8 cellular contexts compared by ENCODE assay signal in the genomic region with DNA sequence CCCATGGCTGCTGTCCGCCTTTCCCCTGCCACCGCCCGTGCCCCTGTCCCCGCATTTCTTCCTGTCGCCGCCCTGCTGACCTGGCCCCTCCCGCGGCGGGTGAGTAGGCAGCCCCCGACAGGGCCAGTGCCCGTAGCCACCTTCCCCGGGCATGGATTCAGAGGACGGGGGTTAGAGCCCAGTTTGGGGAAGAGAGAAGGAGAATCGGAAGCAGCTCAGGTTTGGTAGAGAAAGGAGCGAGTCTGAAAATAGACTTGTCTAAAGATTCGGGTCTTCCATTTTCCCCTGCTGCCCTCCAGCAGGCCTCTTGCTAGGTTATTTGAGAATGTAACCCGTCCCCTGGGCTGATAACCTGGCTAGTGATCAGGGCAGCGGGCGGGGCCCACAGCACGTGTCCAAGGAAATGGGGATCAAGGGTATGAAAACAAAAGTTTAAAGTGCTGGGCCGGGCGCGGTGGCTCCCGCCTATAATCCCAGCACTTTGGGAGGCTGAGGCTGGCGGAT. TPM values are rescaled to one million over a fixed set of nuclear protein-coding genes. Genes with fewer than 3 reads are reported as not detected.
A peak's percentile ranks its signal among the peaks of the same experiment; 100 is the strongest.
DNase-seq lines count a peak whose midpoint lies in the region; ATAC-seq and TF ChIP-seq lines count a peak whose summit lies in the region.

No MANE protein-coding gene starts in this region.

- H3K36me3 Mint-ChIP-seq in T-helper 1 cell treated with Interleukin-12 subunit alpha and Interleukin-12 subunit beta and Interleukin-4 antibody, amounts not matched to agents 30 μg/mL and 1 μg/mL, for 36 hours (ENCODE audit: low read depth) = no peaks in the 10 kb centered on the region

- TF ChIP-seq CTCF in OCI-LY1 (IDR thresholded peaks at IDR 0.05; ENCODE audit: low read length) = no peak
- TF ChIP-seq CTCF in esophagus squamous epithelium (IDR thresholded peaks at IDR 0.05) = no peak
- no peak for TF ChIP-seq CTCF in smooth muscle cell (IDR thresholded peaks at IDR 0.05; ENCODE audit: borderline replicate concordance, insufficient read depth, poor library complexity, severe bottlenecking)

- H3K27ac ChIP-seq in OCI-LY1 (ENCODE audit: low read depth, low read length, poor library complexity, severe bottlenecking) (no peak overlapping the region), esophagus squamous epithelium (peak overlapping the region in 1 of 4 donors; percentile 11), smooth muscle cell (ENCODE audit: low read depth) (no peak overlapping the region)

- 9 to 16% methylated on average over 4 to 11 of the region's 25 CpGs for WGBS in esophagus squamous epithelium, 2 donors
- WGBS in smooth muscle cell (ENCODE audit: low lambda C conversion rate) = 4% methylated on average over 22 of the region's 25 CpGs

- peaks cover 4% of the 10 kb centered on the region for H3K4me1 ChIP-seq in OCI-LY1 (ENCODE audit: insufficient read depth, low read length, severe bottlenecking)
- peaks cover 0 to 33% (median 10%) of the 10 kb centered on the region in 3 donors for H3K4me1 ChIP-seq in esophagus squamous epithelium
- H3K4me1 ChIP-seq in smooth muscle cell (ENCODE audit: low read depth) = peaks cover 23% of the 10 kb centered on the region

- H3K4me2 ChIP-seq in OCI-LY1 (ENCODE audit: low read length) = peak overlapping the region; percentile 65
- H3K4me2 ChIP-seq in smooth muscle cell = peak overlapping the region; percentile 78

- peaks cover 24% of the 10 kb centered on the region for H3K4me1 Mint-ChIP-seq in T-helper 1 cell treated with Interleukin-12 subunit alpha and Interleukin-12 subunit beta and Interleukin-4 antibody, amounts not matched to agents 30 μg/mL and 1 μg/mL, for 36 hours (ENCODE audit: low read depth)

- no peaks in the 10 kb centered on the region for H3K9me3 ChIP-seq in OCI-LY1 (ENCODE audit: low read length)
- H3K9me3 ChIP-seq in esophagus squamous epithelium = no peaks in the 10 kb centered on the region
- no peaks in the 10 kb centered on the region for H3K9me3 ChIP-seq in smooth muscle cell (replicated peaks; ENCODE audit: low read depth)

- H3K36me3 ChIP-seq in OCI-LY1 (ENCODE audit: insufficient read depth, low read length) = no peaks in the 10 kb centered on the region
- H3K36me3 ChIP-seq in esophagus squamous epithelium = no peaks in the 10 kb centered on the region
- H3K36me3 ChIP-seq in smooth muscle cell (ENCODE audit: low read depth) = no peaks in the 10 kb centered on the region

- H3K9ac ChIP-seq in OCI-LY1 (ENCODE audit: low read length) (peak overlapping the region; percentile 37; the same call in 1 of the 2 replicates), smooth muscle cell (ENCODE audit: low read depth) (no peak overlapping the region)

- H3K4me3 ChIP-seq in OCI-LY1 (ENCODE audit: low read depth, low read length, poor library complexity, severe bottlenecking) (peak overlapping the region; percentile 55), esophagus squamous epithelium (peak overlapping the region in 3 of 4 donors; percentile 28 to 54 (median 39)), smooth muscle cell (peak overlapping the region; percentile 45)

- no peaks in the 10 kb centered on the region for H3K79me2 ChIP-seq in OCI-LY1 (ENCODE audit: insufficient read depth, low read length)
- no peaks in the 10 kb centered on the region for H3K79me2 ChIP-seq in smooth muscle cell (ENCODE audit: low read depth)

- H3K27me3 ChIP-seq in OCI-LY1 (ENCODE audit: insufficient read depth, low read length) (peaks cover 17% of the 10 kb centered on the region), esophagus squamous epithelium (peaks cover 0 to 67% (median 4%) of the 10 kb centered on the region in 4 donors), smooth muscle cell (ENCODE audit: low read depth) (peaks cover 52% of the 10 kb centered on the region)

- TF ChIP-seq POLR2A in esophagus squamous epithelium (IDR thresholded peaks at IDR 0.05) (no peak), GM18505 (IDR thresholded peaks at IDR 0.05; ENCODE audit: borderline replicate concordance, extremely low read depth, insufficient read depth, insufficient read length) (no peak)

- intact Hi-C loops in esophagus squamous epithelium (cut with DNase I) = no loop called here

- H3K4me3 Mint-ChIP-seq in T-helper 1 cell treated with Interleukin-12 subunit alpha and Interleukin-12 subunit beta and Interleukin-4 antibody, amounts not matched to agents 30 μg/mL and 1 μg/mL, for 36 hours = peak overlapping the region; percentile 73

- H3F3A ChIP-seq in OCI-LY1 (ENCODE audit: insufficient read depth, low read length) (no peaks in the 10 kb centered on the region), smooth muscle cell (ENCODE audit: low read depth) (no peaks in the 10 kb centered on the region)

- H3K9me2 ChIP-seq in OCI-LY1 (ENCODE audit: low read depth, low read length) = no peaks in the 10 kb centered on the region

- no peaks in the 10 kb centered on the region for H3K9me3 Mint-ChIP-seq in T-helper 1 cell treated with Interleukin-12 subunit alpha and Interleukin-12 subunit beta and Interleukin-4 antibody, amounts not matched to agents 30 μg/mL and 1 μg/mL, for 36 hours

- H2AFZ ChIP-seq in OCI-LY1 (ENCODE audit: low read length) (no peak overlapping the region), smooth muscle cell (ENCODE audit: low read depth) (no peak overlapping the region)

- peaks cover 11% of the 10 kb centered on the region for H3K27me3 Mint-ChIP-seq in T-helper 1 cell treated with Interleukin-12 subunit alpha and Interleukin-12 subunit beta and Interleukin-4 antibody, amounts not matched to agents 30 μg/mL and 1 μg/mL, for 36 hours (ENCODE audit: low read depth)

- H4K20me1 ChIP-seq in OCI-LY1 (ENCODE audit: insufficient read depth, low read length) (no peaks in the 10 kb centered on the region), smooth muscle cell (ENCODE audit: low read depth) (no peaks in the 10 kb centered on the region)

- H3K27ac Mint-ChIP-seq in T-helper 1 cell treated with Interleukin-12 subunit alpha and Interleukin-12 subunit beta and Interleukin-4 antibody, amounts not matched to agents 30 μg/mL and 1 μg/mL, for 36 hours = no peak overlapping the region

- no peak for ATAC-seq in GM18505 (IDR thresholded peaks at IDR 0.05; ENCODE audit: unreplicated experiment)
- ATAC-seq in activated CD4-positive, CD25-positive, alpha-beta regulatory T cell treated with anti-CD3 and anti-CD28 coated beads, Interleukin-2, amount 50 U/mL, for 24 hours = no peak

- DNase-seq in T-helper 1 cell = no peak
- DNase-seq in esophagus squamous epithelium (lab: John Stamatoyannopoulos, UW) = no peak
- no peak for DNase-seq in smooth muscle cell (lab: John Stamatoyannopoulos, UW; ENCODE audit: unreplicated experiment)
- DNase-seq in NK-92 treated with Interleukin-12 subunit alpha and Interleukin-12 subunit beta, amount 100 ng/mL, for 24 hours (lab: John Stamatoyannopoulos, UW) = no peak

RNA-seq across cellular contexts. Expression of a gene that starts 7.9 kb away (rescaled TPM):
- total RNA-seq in esophagus squamous epithelium = not detected
- 1.3 and 1.8 TPM in 2 replicates for total RNA-seq in smooth muscle cell
- 0.81 and 4.5 TPM in 2 replicates for polyA plus RNA-seq in smooth muscle cell

RNA-seq across cellular contexts. Expression of a gene that starts 13.2 kb away (rescaled TPM):
- total RNA-seq in esophagus squamous epithelium (not detected), smooth muscle cell (97.0 and 113 TPM in 2 replicates)
- polyA plus RNA-seq in smooth muscle cell = 55.4 and 365 TPM in 2 replicates

RNA-seq across cellular contexts. Expression of a gene that starts 15.3 kb away (rescaled TPM):
- total RNA-seq in esophagus squamous epithelium (10 to 100 TPM; 15.3 to 46.0 (median 28.6) TPM), smooth muscle cell (192 and 219 TPM in 2 replicates)
- 386 and 512 TPM in 2 replicates for polyA plus RNA-seq in smooth muscle cell

RNA-seq across cellular contexts. Expression of a gene that starts 18.9 kb away (rescaled TPM):
- total RNA-seq in esophagus squamous epithelium = 10 to 100 TPM; 17.9 to 32.4 (median 18.4) TPM
- total RNA-seq in smooth muscle cell = 63.3 and 73.5 TPM in 2 replicates
- polyA plus RNA-seq in smooth muscle cell = 337 and 367 TPM in 2 replicates

RNA-seq across cellular contexts. Expression of a gene that starts 19.0 kb away (rescaled TPM):
- 10 to 100 TPM; 17.4 to 27.9 (median 25.8) TPM for total RNA-seq in esophagus squamous epithelium
- total RNA-seq in smooth muscle cell = 24.1 and 28.9 TPM in 2 replicates
- polyA plus RNA-seq in smooth muscle cell = 59.4 and 83.9 TPM in 2 replicates

Comparison
In these comparisons a context has a peak if more than half of its experiments do, and no peak if none do; other contexts are left out.
1. RNA of a gene that starts 13.2 kb away (total RNA-seq): 97.0 to 113 TPM in smooth muscle cell; not detected in esophagus squamous epithelium; every median in the first group is over 10 times any median in the second.
2. Peak in every context shown above with its lines, with median percentiles within 50 percentile points of each other: H3K4me3 ChIP-seq.